9 cellular contexts compared by ENCODE assay signal in the genomic region with DNA sequence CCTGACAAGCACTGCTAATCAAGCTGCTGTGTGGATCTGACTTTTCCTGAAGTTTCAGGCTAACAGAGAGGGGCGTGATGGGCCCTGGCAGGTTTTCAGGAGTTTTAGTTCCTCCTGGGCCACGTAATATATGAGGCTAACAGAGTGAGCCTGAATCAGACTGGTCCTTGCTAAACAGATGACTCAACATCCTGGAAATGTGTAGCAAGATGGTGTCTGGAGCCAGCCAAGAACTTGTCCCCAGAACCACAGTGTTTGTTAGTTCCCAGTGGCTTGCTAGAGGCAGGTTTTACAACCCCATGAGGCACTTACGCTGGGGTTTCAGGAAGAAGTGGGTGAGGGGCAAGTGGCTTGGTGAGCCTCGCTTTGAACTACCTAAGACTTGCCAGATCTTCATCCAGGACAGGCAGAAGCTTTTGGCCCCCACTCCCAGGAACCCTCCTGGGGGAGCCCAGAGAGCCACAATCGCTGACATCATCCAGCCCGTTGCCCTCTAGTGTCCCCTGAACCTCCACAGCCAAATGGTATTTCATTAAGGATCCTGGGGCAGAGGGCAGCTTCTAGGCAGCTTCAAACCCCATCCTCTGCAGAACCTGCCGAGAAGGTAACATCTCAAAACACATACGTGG.
DNase-seq lines count a peak whose midpoint lies in the region; TF ChIP-seq lines count a peak whose summit lies in the region.
"Had no signal": no experiment of that assay in that cellular context is flagged by ENCODE, and none has a peak within 500 bp of the region (broad histone marks: within the 10 kb centered on the region; RNA-seq: fewer than 3 reads in every experiment).

No MANE protein-coding gene starts in this region.

- H3K4me1 ChIP-seq in muscle layer of duodenum (ENCODE audit: control insufficient read depth in 1 of 2, insufficient read depth in 2 of 2, low read length in 2 of 2) (peaks cover 13 to 17% of the 10 kb centered on the region in 2 donors), HAP-1 (no peaks in the 10 kb centered on the region)

- H3K27ac ChIP-seq in RWPE1: peak overlapping the region; percentile 92
- H3K27ac ChIP-seq in muscle layer of duodenum (ENCODE audit: low read length): peak overlapping the region; percentile 88
- H3K27ac ChIP-seq: 22Rv1 had no signal

- DNase-seq in NCI-H1694 treated with DMSO at 0.1 percent for 48 hours (lab: John Stamatoyannopoulos, UW): peak; percentile 13
- no peak for DNase-seq in NCI-H1694 (lab: John Stamatoyannopoulos, UW)
- DNase-seq in RWPE1 (ENCODE audit: low spot score): peak; percentile 83
- DNase-seq in epidermal melanocyte (ENCODE audit: insufficient read length, low spot score): peak; percentile 76
- DNase-seq in NCI-H748 treated with DMSO at 0.1 percent for 48 hours (lab: John Stamatoyannopoulos, UW): no peak
- DNase-seq in HAP-1 (ENCODE audit: low spot score in 2 of 2): no peak
- no peak for DNase-seq in superior temporal gyrus (ENCODE audit: extremely low spot score)

- H3K9me3 ChIP-seq in muscle layer of duodenum (ENCODE audit: control insufficient read depth in 1 of 2, low read length in 2 of 2) (no peaks in the 10 kb centered on the region), HAP-1 (no peaks in the 10 kb centered on the region)

- CTCF ChIA-PET in RWPE1 (lab: Yijun Ruan, JAX): interaction anchor here (0.6 to 1.4 kb wide), 5 partner anchors 17 to 121 kb away, joined by 3 to 6 read pairs (median 3); no protein-coding TSS in a partner anchor

- TF ChIP-seq CTCF in RWPE1 (conservative IDR thresholded peaks at IDR 0.05; ENCODE audit: low read depth): no peak

- H3K36me3 ChIP-seq in muscle layer of duodenum (ENCODE audit: control insufficient read depth in 1 of 2, insufficient read depth in 2 of 2, low read length in 2 of 2) (no peaks in the 10 kb centered on the region), HAP-1 (replicated peaks) (no peaks in the 10 kb centered on the region)

- H3K4me3 ChIP-seq in muscle layer of duodenum (ENCODE audit: low read depth in 1 of 2, low read length in 2 of 2) (peak overlapping the region; percentile 33 to 37), HAP-1 (no peak overlapping the region)

- H3K27me3 ChIP-seq in muscle layer of duodenum (ENCODE audit: low read depth, low read length) (no peaks in the 10 kb centered on the region), HAP-1 (ENCODE audit: low read depth) (no peaks in the 10 kb centered on the region; the same call in 1 of the 2 replicates)

- in situ Hi-C loops in HAP-1 (cut with MboI; ENCODE audit: low sequenced_read_pairs): loop anchor here (5.0 kb wide), 1 partner anchor 198 kb away; no protein-coding TSS in a partner anchor

- POLR2A ChIA-PET in RWPE1 (lab: Yijun Ruan, JAX; ENCODE audit: low non-redundant PET): interaction anchor here (0.6 kb wide), 1 partner anchor 17 kb away, joined by 5 read pairs; no protein-coding TSS in a partner anchor

Comparison
In these comparisons a context has a peak if more than half of its experiments do, and no peak if none do; other contexts are left out.
1. DNase-seq: peak in NCI-H1694 treated with DMSO at 0.1 percent for 48 hours (single experiment), RWPE1 (single experiment) and epidermal melanocyte (single experiment); none in NCI-H1694 (single experiment), NCI-H748 treated with DMSO at 0.1 percent for 48 hours (single experiment), HAP-1 (0 of 2) and superior temporal gyrus (single experiment).